ENCODE assay signal across 9 cellular contexts in genomic region chr4:78613522-78614311, GRCh38.
DNase-seq lines count a peak whose midpoint lies in the region; ATAC-seq and TF ChIP-seq lines count a peak whose summit lies in the region.
"Had no signal": no experiment of that assay in that cellular context is flagged by ENCODE, and none has a peak within 500 bp of the region (broad histone marks: within the 10 kb centered on the region; RNA-seq: fewer than 3 reads in every experiment).

No MANE protein-coding gene starts in this region.

- H3K79me2 ChIP-seq in neural progenitor cell (ENCODE audit: low read depth): no peaks in the 10 kb centered on the region

- H3K9ac ChIP-seq in neural progenitor cell: no peak overlapping the region

- peak; percentile 62 for ATAC-seq in GM19351 (IDR thresholded peaks at IDR 0.05; ENCODE audit: unreplicated experiment)
- peak; percentile 49 for ATAC-seq in HG03095 (IDR thresholded peaks at IDR 0.05; ENCODE audit: unreplicated experiment)
- ATAC-seq in activated T-helper 17 cell treated with anti-CD3 and anti-CD28 coated beads, Interleukin-2, amount 50 U/mL, for 72 hours (replicated peaks): peak; percentile 50

- CTCF ChIA-PET in GM10248 (lab: Yijun Ruan, JAX): interaction anchor here (0.8 to 3.4 kb wide), 13 partner anchors 8 to 253 kb away, joined by 3 to 10 read pairs (median 6); no protein-coding TSS in a partner anchor

- H3K9me3 Mint-ChIP-seq in activated T-helper 17 cell treated with anti-CD3 and anti-CD28 coated beads, Interleukin-2, amount 50 U/mL, for 72 hours: no peaks in the 10 kb centered on the region
- H3K9me3 Mint-ChIP-seq in neural progenitor cell: no peaks in the 10 kb centered on the region

- H4K20me1 ChIP-seq in neural progenitor cell (ENCODE audit: low read depth): no peaks in the 10 kb centered on the region

- POLR2A ChIA-PET in GM10248 (lab: Yijun Ruan, JAX): no interaction called here

- no peaks in the 10 kb centered on the region for H3F3A ChIP-seq in neural progenitor cell (ENCODE audit: low read depth)

- TF ChIP-seq POLR2A in esophagus squamous epithelium (IDR thresholded peaks at IDR 0.05): no peak

- H3K27ac ChIP-seq in neural progenitor cell (no peak overlapping the region), esophagus squamous epithelium (no peak overlapping the region)

- DNase-seq in GM10248 (ENCODE audit: extremely low spot score) (peak; percentile 35), SKM-1 (lab: John Stamatoyannopoulos, UW; ENCODE audit: unreplicated experiment) (no peak), NCI-H1417 (lab: John Stamatoyannopoulos, UW) (no peak), neural progenitor cell (ENCODE audit: low spot score) (no peak), esophagus squamous epithelium (lab: John Stamatoyannopoulos, UW) (no peak)
- DNase-seq: NK-92 treated with Interleukin-12 subunit alpha and Interleukin-12 subunit beta, amount 100 ng/mL, for 24 hours had no signal

- no peak for TF ChIP-seq CTCF in GM10248 (IDR thresholded peaks at IDR 0.05; ENCODE audit: control extremely low read depth, extremely low read depth, low read depth, missing control alignments)
- no peak for TF ChIP-seq CTCF in neural progenitor cell (IDR thresholded peaks at IDR 0.05)
- TF ChIP-seq CTCF in esophagus squamous epithelium (IDR thresholded peaks at IDR 0.05): no peak

- no peaks in the 10 kb centered on the region for H3K27me3 Mint-ChIP-seq in activated T-helper 17 cell treated with anti-CD3 and anti-CD28 coated beads, Interleukin-2, amount 50 U/mL, for 72 hours
- peaks cover 4% of the 10 kb centered on the region for H3K27me3 Mint-ChIP-seq in neural progenitor cell (ENCODE audit: insufficient read depth, low read depth)

- no peaks in the 10 kb centered on the region for H3K27me3 ChIP-seq in neural progenitor cell
- H3K27me3 ChIP-seq in esophagus squamous epithelium: no peaks in the 10 kb centered on the region

- H3K4me3 ChIP-seq in neural progenitor cell: no peak overlapping the region
- H3K4me3 ChIP-seq in esophagus squamous epithelium: no peak overlapping the region

- no peaks in the 10 kb centered on the region for H3K9me3 ChIP-seq in neural progenitor cell (ENCODE audit: low read depth)
- H3K9me3 ChIP-seq in esophagus squamous epithelium: no peaks in the 10 kb centered on the region

- H3K36me3 Mint-ChIP-seq in activated T-helper 17 cell treated with anti-CD3 and anti-CD28 coated beads, Interleukin-2, amount 50 U/mL, for 72 hours (ENCODE audit: low read depth): no peaks in the 10 kb centered on the region
- no peaks in the 10 kb centered on the region for H3K36me3 Mint-ChIP-seq in neural progenitor cell

- H3K27ac Mint-ChIP-seq in activated T-helper 17 cell treated with anti-CD3 and anti-CD28 coated beads, Interleukin-2, amount 50 U/mL, for 72 hours: no peak overlapping the region
- no peak overlapping the region for H3K27ac Mint-ChIP-seq in neural progenitor cell

- no peaks in the 10 kb centered on the region for H3K4me1 ChIP-seq in neural progenitor cell
- peaks cover 0 to 11% (median 0%) of the 10 kb centered on the region in 3 donors for H3K4me1 ChIP-seq in esophagus squamous epithelium

- no peak overlapping the region for H2AFZ ChIP-seq in neural progenitor cell (replicated peaks)

- 49 to 67% methylated on average over 7 of the region's 7 CpGs for WGBS in esophagus squamous epithelium, 2 donors

- H3K36me3 ChIP-seq in neural progenitor cell (no peaks in the 10 kb centered on the region), esophagus squamous epithelium (no peaks in the 10 kb centered on the region)

- intact Hi-C loops in esophagus squamous epithelium (cut with DNase I): loop anchor here (5.0 kb wide), 1 partner anchor 254 kb away; no protein-coding TSS in a partner anchor

- no peak overlapping the region for H3K4me2 ChIP-seq in neural progenitor cell

- no peaks in the 10 kb centered on the region for H3K4me1 Mint-ChIP-seq in activated T-helper 17 cell treated with anti-CD3 and anti-CD28 coated beads, Interleukin-2, amount 50 U/mL, for 72 hours
- H3K4me1 Mint-ChIP-seq in neural progenitor cell: peaks cover 10% of the 10 kb centered on the region

- no peak overlapping the region for H3K4me3 Mint-ChIP-seq in activated T-helper 17 cell treated with anti-CD3 and anti-CD28 coated beads, Interleukin-2, amount 50 U/mL, for 72 hours
- no peak overlapping the region for H3K4me3 Mint-ChIP-seq in neural progenitor cell
